In the genomic region with DNA sequence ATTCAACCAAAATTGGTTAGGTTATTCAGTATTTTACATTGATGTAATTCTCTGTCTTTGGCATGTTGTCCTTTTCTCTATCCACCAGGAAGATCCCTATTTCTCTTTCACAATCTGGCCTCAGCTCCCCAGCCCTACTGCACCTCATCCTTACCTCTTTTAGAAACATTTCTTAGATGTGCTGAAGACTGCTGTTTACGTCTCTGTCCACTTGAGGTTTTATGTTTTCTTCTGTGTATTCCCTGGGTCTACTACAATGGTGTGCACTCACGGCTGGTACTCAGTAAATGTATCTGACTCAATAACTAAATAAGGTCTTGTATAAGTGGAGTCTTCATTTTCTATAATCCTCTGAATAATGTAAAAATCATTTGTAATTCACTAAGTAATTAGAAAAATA, we compare ENCODE assay signal across 22 cellular contexts.
"Had no signal": no experiment of that assay in that cellular context is flagged by ENCODE, and none has a peak within 500 bp of the region (broad histone marks: within the 10 kb centered on the region; RNA-seq: fewer than 3 reads in every experiment).

No MANE protein-coding gene starts in this region.

- H3K27me3 ChIP-seq: colonic mucosa, esophagus squamous epithelium, gastrocnemius medialis, heart right ventricle, left lung had no signal

- H3K27ac ChIP-seq: colonic mucosa, epithelial cell of prostate, esophagus squamous epithelium, gastrocnemius medialis, heart right ventricle, left lung had no signal

- H3K4me3 ChIP-seq: colonic mucosa, esophagus squamous epithelium, gastrocnemius medialis, heart right ventricle, left lung, lung had no signal

- DNase-seq: colonic mucosa; cortex of kidney; effector CD8-positive, alpha-beta T cell; effector memory CD8-positive, alpha-beta T cell; endodermal cell; erythroblast; esophagus squamous epithelium; foreskin fibroblast; foreskin melanocyte; gastrocnemius medialis; glutamatergic neuron; head of caudate nucleus; heart right ventricle; hippocampal formation; left cardiac atrium; left lung; left ventricle myocardium superior; mammary epithelial cell; mesendoderm; midbrain had no signal

- H3K36me3 ChIP-seq: colonic mucosa, esophagus squamous epithelium, gastrocnemius medialis, heart right ventricle, left lung had no signal

- H3K4me1 ChIP-seq: colonic mucosa, esophagus squamous epithelium, gastrocnemius medialis, heart right ventricle, left lung had no signal

- H3K9me3 ChIP-seq: colonic mucosa, esophagus squamous epithelium, gastrocnemius medialis, heart right ventricle had no signal
